29 cellular contexts compared by ENCODE assay signal in the genomic region with DNA sequence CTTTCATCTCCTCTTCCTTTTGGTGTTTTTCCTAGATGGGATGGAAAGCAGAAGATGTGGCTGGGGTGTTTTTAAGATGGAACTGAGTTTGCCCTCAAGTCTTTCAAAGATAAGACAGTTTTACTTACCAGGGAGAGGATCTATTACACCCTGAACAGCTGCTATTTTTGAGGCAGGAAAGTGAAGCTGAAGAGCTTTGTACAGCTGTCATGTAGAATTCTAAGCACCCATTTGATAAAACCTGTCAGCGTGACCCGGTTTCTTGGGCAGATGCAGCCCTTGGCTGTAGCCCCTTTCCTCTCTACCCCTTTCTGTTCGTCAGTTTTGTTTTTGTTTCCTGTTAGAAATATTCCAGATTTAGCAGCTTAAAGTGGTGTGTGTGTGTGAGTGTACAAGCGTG. TPM values are rescaled to one million over a fixed set of nuclear protein-coding genes. Genes with fewer than 3 reads are reported as not detected.
DNase-seq lines count a peak whose midpoint lies in the region; ATAC-seq and TF ChIP-seq lines count a peak whose summit lies in the region.
"Had no signal": no experiment of that assay in that cellular context is flagged by ENCODE, and none has a peak within 500 bp of the region (broad histone marks: within the 10 kb centered on the region; RNA-seq: fewer than 3 reads in every experiment).

No MANE protein-coding gene starts in this region.

- H3K36me3 Mint-ChIP-seq in brain, result no peaks in the 10 kb centered on the region
- H3K36me3 Mint-ChIP-seq: activated CD8-positive, alpha-beta memory T cell treated with anti-CD3 and anti-CD28 coated beads, Interleukin-2, amount 10 ng/mL, durations not matched to agents 7 days and 5 days; activated naive CD4-positive, alpha-beta T cell treated with anti-CD3 and anti-CD28 coated beads, Interleukin-2, amount 10 ng/mL, durations not matched to agents 7 days and 5 days had no signal

- no peaks in the 10 kb centered on the region for H4K20me1 ChIP-seq in smooth muscle cell (ENCODE audit: low read depth)

- H3K27me3 Mint-ChIP-seq in brain, result no peaks in the 10 kb centered on the region
- H3K27me3 Mint-ChIP-seq: activated CD4-positive, alpha-beta T cell treated with anti-CD3 and anti-CD28 coated beads, Interleukin-2, amount 10 ng/mL, durations not matched to agents 24 days and 14 days; activated CD8-positive, alpha-beta memory T cell treated with anti-CD3 and anti-CD28 coated beads, Interleukin-2, amount 10 ng/mL, durations not matched to agents 7 days and 5 days; activated naive CD4-positive, alpha-beta T cell treated with anti-CD3 and anti-CD28 coated beads, Interleukin-2, amount 10 ng/mL, durations not matched to agents 7 days and 5 days; CD4-positive, alpha-beta T cell had no signal

- no peaks in the 10 kb centered on the region for H3F3A ChIP-seq in smooth muscle cell (ENCODE audit: low read depth)

- H3K79me2 ChIP-seq in smooth muscle cell (ENCODE audit: low read depth), result no peaks in the 10 kb centered on the region
- H3K79me2 ChIP-seq: hepatocyte had no signal

- no peak overlapping the region for H2AFZ ChIP-seq in smooth muscle cell (ENCODE audit: low read depth)
- H2AFZ ChIP-seq: hepatocyte had no signal

- peaks cover 46% of the 10 kb centered on the region for H3K4me1 Mint-ChIP-seq in brain
- H3K4me1 Mint-ChIP-seq: activated CD4-positive, alpha-beta T cell treated with anti-CD3 and anti-CD28 coated beads, Interleukin-2, amount 10 ng/mL, durations not matched to agents 24 days and 14 days; activated CD8-positive, alpha-beta memory T cell treated with anti-CD3 and anti-CD28 coated beads, Interleukin-2, amount 10 ng/mL, durations not matched to agents 7 days and 5 days; activated naive CD4-positive, alpha-beta T cell treated with anti-CD3 and anti-CD28 coated beads, Interleukin-2, amount 10 ng/mL, durations not matched to agents 7 days and 5 days had no signal

- H3K9me3 Mint-ChIP-seq in brain, result no peaks in the 10 kb centered on the region
- H3K9me3 Mint-ChIP-seq: activated CD4-positive, alpha-beta T cell treated with anti-CD3 and anti-CD28 coated beads, Interleukin-2, amount 10 ng/mL, durations not matched to agents 24 days and 14 days; activated naive CD4-positive, alpha-beta T cell treated with anti-CD3 and anti-CD28 coated beads, Interleukin-2, amount 10 ng/mL, durations not matched to agents 7 days and 5 days; neural crest cell had no signal

- no peaks in the 10 kb centered on the region for H3K4me1 ChIP-seq in smooth muscle cell (ENCODE audit: low read depth)
- H3K4me1 ChIP-seq: breast epithelium, esophagus muscularis mucosa, left lung had no signal

- ATAC-seq in GM21360 (IDR thresholded peaks at IDR 0.05; ENCODE audit: unreplicated experiment), result no peak
- ATAC-seq: activated CD8-positive, alpha-beta memory T cell treated with anti-CD3 and anti-CD28 coated beads, Interleukin-2, amount 10 ng/mL, durations not matched to agents 7 days and 5 days; activated T-cell treated with anti-CD3 and anti-CD28 coated beads, Interleukin-2, amount 50 U/mL, for 72 hours; left lung had no signal

- peak; percentile 7 for DNase-seq in DMS153 (lab: John Stamatoyannopoulos, UW)
- no peak for DNase-seq in DMS153 treated with DMSO at 0.1 percent for 48 hours (lab: John Stamatoyannopoulos, UW; ENCODE audit: unreplicated experiment)
- peak; percentile 87 for DNase-seq in NCI-H524 treated with DMSO at 0.1 percent for 48 hours (lab: John Stamatoyannopoulos, UW)
- peak; percentile 69 for DNase-seq in retina
- DNase-seq in smooth muscle cell (lab: John Stamatoyannopoulos, UW; ENCODE audit: unreplicated experiment), result no peak
- DNase-seq in HuH-7 (ENCODE audit: low spot score), result no peak
- DNase-seq: 8988T; activated CD4-positive, alpha-beta T cell treated with anti-CD3 and anti-CD28 coated beads, Interleukin-2, amount 10 ng/mL, durations not matched to agents 24 days and 14 days; activated CD8-positive, alpha-beta memory T cell treated with anti-CD3 and anti-CD28 coated beads, Interleukin-2, amount 10 ng/mL, durations not matched to agents 7 days and 5 days; activated naive CD4-positive, alpha-beta T cell treated with anti-CD3 and anti-CD28 coated beads, Interleukin-2, amount 10 ng/mL, durations not matched to agents 7 days and 5 days; activated T-cell treated with anti-CD3 and anti-CD28 coated beads, Interleukin-2, amount 50 U/mL, for 72 hours; amniotic stem cell; CD4-positive, alpha-beta T cell; cortex of kidney; DMS79; GF-D8; left lung; NCI-H1694 treated with DMSO at 0.1 percent for 48 hours; NCI-H226; SK-N-SH; T-helper 2 cell; trophoblast cell had no signal

- H3K4me3 Mint-ChIP-seq in brain, result peak overlapping the region in 3 of 5 experiments; percentile 34 to 51 (median 39)
- H3K4me3 Mint-ChIP-seq: activated CD4-positive, alpha-beta T cell treated with anti-CD3 and anti-CD28 coated beads, Interleukin-2, amount 10 ng/mL, durations not matched to agents 24 days and 14 days; activated CD8-positive, alpha-beta memory T cell treated with anti-CD3 and anti-CD28 coated beads, Interleukin-2, amount 10 ng/mL, durations not matched to agents 7 days and 5 days; activated naive CD4-positive, alpha-beta T cell treated with anti-CD3 and anti-CD28 coated beads, Interleukin-2, amount 10 ng/mL, durations not matched to agents 7 days and 5 days; activated T-cell treated with anti-CD3 and anti-CD28 coated beads, Interleukin-2, amount 50 U/mL, for 72 hours; CD4-positive, alpha-beta T cell; neural crest cell had no signal

- no peak overlapping the region for H3K27ac ChIP-seq in smooth muscle cell (ENCODE audit: low read depth)
- H3K27ac ChIP-seq: breast epithelium, esophagus muscularis mucosa, hepatocyte, KMS-11, left lung had no signal

- no peak overlapping the region for H3K4me3 ChIP-seq in smooth muscle cell
- H3K4me3 ChIP-seq: breast epithelium, esophagus muscularis mucosa, hepatocyte, left lung had no signal

- no peak for TF ChIP-seq CTCF in brain (conservative IDR thresholded peaks at IDR 0.05)
- no peak for TF ChIP-seq CTCF in smooth muscle cell (IDR thresholded peaks at IDR 0.05; ENCODE audit: borderline replicate concordance, insufficient read depth, poor library complexity, severe bottlenecking)

- no peaks in the 10 kb centered on the region for H3K36me3 ChIP-seq in smooth muscle cell (ENCODE audit: low read depth)
- H3K36me3 ChIP-seq: breast epithelium, esophagus muscularis mucosa, left lung had no signal

- no peaks in the 10 kb centered on the region for H3K9me3 ChIP-seq in smooth muscle cell (replicated peaks; ENCODE audit: low read depth)
- H3K9me3 ChIP-seq: breast epithelium, esophagus muscularis mucosa, left lung, SK-N-SH had no signal

- no peak overlapping the region for H3K9ac ChIP-seq in smooth muscle cell (ENCODE audit: low read depth)
- H3K9ac ChIP-seq: KMS-11, SK-N-SH had no signal

- H3K27ac Mint-ChIP-seq in brain, result peak overlapping the region in 4 of 5 experiments; percentile 49 to 75 (median 68)
- H3K27ac Mint-ChIP-seq: activated CD4-positive, alpha-beta T cell treated with anti-CD3 and anti-CD28 coated beads, Interleukin-2, amount 10 ng/mL, durations not matched to agents 24 days and 14 days; activated CD8-positive, alpha-beta memory T cell treated with anti-CD3 and anti-CD28 coated beads, Interleukin-2, amount 10 ng/mL, durations not matched to agents 7 days and 5 days; activated naive CD4-positive, alpha-beta T cell treated with anti-CD3 and anti-CD28 coated beads, Interleukin-2, amount 10 ng/mL, durations not matched to agents 7 days and 5 days; activated T-cell treated with anti-CD3 and anti-CD28 coated beads, Interleukin-2, amount 50 U/mL, for 72 hours; CD4-positive, alpha-beta T cell had no signal

- 77% methylated on average over 4 of the region's 4 CpGs for WGBS in smooth muscle cell (ENCODE audit: low lambda C conversion rate)

- no peak overlapping the region for H3K4me2 ChIP-seq in smooth muscle cell
- H3K4me2 ChIP-seq: hepatocyte, KMS-11, SK-N-SH had no signal

- no peaks in the 10 kb centered on the region for H3K27me3 ChIP-seq in smooth muscle cell (ENCODE audit: low read depth)
- H3K27me3 ChIP-seq: breast epithelium, esophagus muscularis mucosa, hepatocyte, left lung had no signal

RNA-seq across cellular contexts. Expression of gene FAT3, which starts 35.2 kb away (rescaled TPM):
- 0.85 TPM for polyA plus RNA-seq in brain (ENCODE audit: insufficient read depth, low read depth, low replicate concordance)
- total RNA-seq in smooth muscle cell, result 1.4 and 2.5 TPM in 2 replicates
- 0.03 and 0.47 TPM in 2 replicates for polyA plus RNA-seq in smooth muscle cell
- total RNA-seq: activated CD4-positive, alpha-beta T cell treated with anti-CD3 and anti-CD28 coated beads, Interleukin-2, amount 10 ng/mL, durations not matched to agents 24 days and 14 days; activated CD8-positive, alpha-beta memory T cell treated with anti-CD3 and anti-CD28 coated beads, Interleukin-2, amount 10 ng/mL, durations not matched to agents 7 days and 5 days; activated T-cell treated with anti-CD3 and anti-CD28 coated beads, Interleukin-2, amount 50 U/mL, for 72 hours; CD4-positive, alpha-beta T cell had no signal

Comparison
In these comparisons a context has a peak if more than half of its experiments do, and no peak if none do; other contexts are left out.
1. DNase-seq: peak in DMS153 (single experiment), NCI-H524 treated with DMSO at 0.1 percent for 48 hours (single experiment) and retina (single experiment); none in DMS153 treated with DMSO at 0.1 percent for 48 hours (single experiment), smooth muscle cell (single experiment) and HuH-7 (single experiment).